In the genomic region with DNA sequence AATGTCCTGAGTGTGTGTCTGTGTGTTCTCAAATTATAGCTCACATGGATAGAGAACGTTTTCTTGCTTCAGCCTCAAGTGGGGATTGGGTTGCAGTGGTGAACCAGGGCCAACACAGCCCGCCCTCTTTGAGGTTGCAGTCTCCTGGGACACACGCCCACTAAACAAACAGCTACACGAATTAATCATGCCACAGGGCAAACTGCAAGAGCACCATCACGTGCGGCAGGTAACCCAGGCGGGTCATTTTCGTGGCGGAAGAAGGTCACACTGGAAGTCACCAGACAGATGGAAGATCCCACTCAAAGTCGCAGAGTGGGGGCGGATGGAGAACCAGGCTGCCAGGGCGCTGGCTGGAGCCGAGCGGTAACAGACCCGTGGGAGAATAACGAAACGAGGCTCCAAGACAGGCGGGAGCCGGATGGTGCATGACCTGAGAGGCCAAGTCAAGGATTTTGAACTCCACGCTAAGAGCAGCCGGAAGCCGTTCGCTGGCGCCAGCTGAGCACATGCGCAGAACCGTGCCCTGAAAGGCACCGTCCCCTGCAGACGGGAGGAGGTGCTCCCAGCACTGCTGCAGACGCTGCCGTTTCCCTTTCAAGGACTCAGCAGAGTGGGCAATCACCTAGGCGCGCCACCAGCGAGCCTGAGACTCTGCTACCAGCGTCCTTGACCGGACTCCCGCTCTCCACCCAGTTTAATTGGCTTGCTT, we compare ENCODE assay signal across 9 cellular contexts. TPM values are rescaled to one million over a fixed set of nuclear protein-coding genes. Genes with fewer than 3 reads are reported as not detected.
DNase-seq lines count a peak whose midpoint lies in the region; ATAC-seq and TF ChIP-seq lines count a peak whose summit lies in the region.
"Had no signal": no experiment of that assay in that cellular context is flagged by ENCODE, and none has a peak within 500 bp of the region (broad histone marks: within the 10 kb centered on the region; RNA-seq: fewer than 3 reads in every experiment).

No MANE protein-coding gene starts in this region.

- H3K9me3 Mint-ChIP-seq in activated CD4-positive, alpha-beta T cell treated with anti-CD3 and anti-CD28 coated beads, Interleukin-2, amount 10 ng/mL, durations not matched to agents 24 days and 14 days, result no peaks in the 10 kb centered on the region

- no peak for TF ChIP-seq CTCF in cardiac fibroblast (IDR thresholded peaks at IDR 0.05; ENCODE audit: low read depth, low read length)

- H3K4me3 ChIP-seq in cardiac fibroblast (replicated peaks in 1 of 2; ENCODE audit: low read depth in 2 of 2, low read length in 2 of 2), result peak overlapping the region; percentile 8 to 43

- no peaks in the 10 kb centered on the region for H3K36me3 Mint-ChIP-seq in activated CD4-positive, alpha-beta T cell treated with anti-CD3 and anti-CD28 coated beads, Interleukin-2, amount 10 ng/mL, durations not matched to agents 24 days and 14 days (ENCODE audit: low read depth)

- ATAC-seq in HG03135 (IDR thresholded peaks at IDR 0.05; ENCODE audit: unreplicated experiment), result peak; percentile 73

- peak overlapping the region; percentile 22 for H3K4me3 Mint-ChIP-seq in activated CD4-positive, alpha-beta T cell treated with anti-CD3 and anti-CD28 coated beads, Interleukin-2, amount 10 ng/mL, durations not matched to agents 24 days and 14 days

- intact Hi-C loops in activated CD4-positive, alpha-beta T cell treated with anti-CD3 and anti-CD28 coated beads, Interleukin-2, amount 10 ng/mL, durations not matched to agents 24 days and 14 days (cut with micrococcal nuclease), result no loop called here

- DNase-seq in activated CD4-positive, alpha-beta T cell treated with anti-CD3 and anti-CD28 coated beads, Interleukin-2, amount 10 ng/mL, durations not matched to agents 24 days and 14 days, result peak; percentile 73
- no peak for DNase-seq in activated CD4-positive, alpha-beta T cell treated with anti-CD3 and anti-CD28 coated beads, Interleukin-2, amount 50 U/mL, for 48 hours
- DNase-seq in NCI-H69 (lab: John Stamatoyannopoulos, UW), result peak; percentile 98
- DNase-seq in cardiac fibroblast (ENCODE audit: low read depth in 2 of 2), result peak; percentile 32 to 47
- peak; percentile 67 for DNase-seq in mucosa of gallbladder (ENCODE audit: low spot score)
- no peak for DNase-seq in superior temporal gyrus (ENCODE audit: extremely low spot score)
- DNase-seq in SW 1271 (lab: John Stamatoyannopoulos, UW), result no peak
- DNase-seq: DND-41 had no signal

- peak overlapping the region; percentile 40 for H3K27ac Mint-ChIP-seq in activated CD4-positive, alpha-beta T cell treated with anti-CD3 and anti-CD28 coated beads, Interleukin-2, amount 10 ng/mL, durations not matched to agents 24 days and 14 days

- H3K4me1 Mint-ChIP-seq in activated CD4-positive, alpha-beta T cell treated with anti-CD3 and anti-CD28 coated beads, Interleukin-2, amount 10 ng/mL, durations not matched to agents 24 days and 14 days, result peaks cover 7% of the 10 kb centered on the region

- peaks cover 49% of the 10 kb centered on the region for H3K27me3 Mint-ChIP-seq in activated CD4-positive, alpha-beta T cell treated with anti-CD3 and anti-CD28 coated beads, Interleukin-2, amount 10 ng/mL, durations not matched to agents 24 days and 14 days

RNA-seq across cellular contexts. Expression of a gene that starts 10.7 kb away (rescaled TPM):
- total RNA-seq in activated CD4-positive, alpha-beta T cell treated with anti-CD3 and anti-CD28 coated beads, Interleukin-2, amount 10 ng/mL, durations not matched to agents 24 days and 14 days, result 0.17 TPM in 1 of 2 replicates, not detected in the other
- 13.0 TPM for total RNA-seq in mucosa of gallbladder

RNA-seq across cellular contexts. Expression of a gene that starts 26.4 kb away (rescaled TPM):
- 18.7 and 19.3 TPM in 2 replicates for total RNA-seq in activated CD4-positive, alpha-beta T cell treated with anti-CD3 and anti-CD28 coated beads, Interleukin-2, amount 10 ng/mL, durations not matched to agents 24 days and 14 days
- total RNA-seq in mucosa of gallbladder, result 38.9 TPM

Comparison
In these comparisons a context has a peak if more than half of its experiments do, and no peak if none do; other contexts are left out.
1. DNase-seq: peak in activated CD4-positive, alpha-beta T cell treated with anti-CD3 and anti-CD28 coated beads, Interleukin-2, amount 10 ng/mL, durations not matched to agents 24 days and 14 days (single experiment), NCI-H69 (single experiment), cardiac fibroblast (2 of 2) and mucosa of gallbladder (single experiment); none in activated CD4-positive, alpha-beta T cell treated with anti-CD3 and anti-CD28 coated beads, Interleukin-2, amount 50 U/mL, for 48 hours (0 of 2), superior temporal gyrus (single experiment) and SW 1271 (0 of 2).
2. RNA of a gene that starts 10.7 kb away (total RNA-seq): 13.0 TPM in mucosa of gallbladder (single experiment); 0.17 TPM in activated CD4-positive, alpha-beta T cell treated with anti-CD3 and anti-CD28 coated beads, Interleukin-2, amount 10 ng/mL, durations not matched to agents 24 days and 14 days; every median in the first group is over 10 times any median in the second.